ENCODE assay signal across 21 cellular contexts in genomic region chr19:23771761-23772667, GRCh38. TPM values are rescaled to one million over a fixed set of nuclear protein-coding genes. Genes with fewer than 3 reads are reported as not detected.
DNase-seq lines count a peak whose midpoint lies in the region; ATAC-seq and TF ChIP-seq lines count a peak whose summit lies in the region.
"Had no signal": no experiment of that assay in that cellular context is flagged by ENCODE, and none has a peak within 500 bp of the region (broad histone marks: within the 10 kb centered on the region; RNA-seq: fewer than 3 reads in every experiment).

No MANE protein-coding gene starts in this region.

- dilution Hi-C loops in mammary epithelial cell (cut with HindIII; ENCODE audit: low sequenced_read_pairs) = no loop called here

- peak; percentile 46 for DNase-seq in mammary epithelial cell
- no peak for DNase-seq in breast epithelium (ENCODE audit: low spot score in 2 of 2)
- DNase-seq in Panc1 (ENCODE audit: low read depth, low spot score) = no peak
- no peak for DNase-seq in smooth muscle cell (lab: John Stamatoyannopoulos, UW; ENCODE audit: unreplicated experiment)
- DNase-seq in NCI-H524 (lab: John Stamatoyannopoulos, UW) = no peak
- no peak for DNase-seq in NCI-H1105 (lab: John Stamatoyannopoulos, UW)
- DNase-seq: endodermal cell, heart right ventricle, IMR-90, left ventricle myocardium superior, midbrain, NCI-H1436, NCI-H526, posterior cingulate gyrus, sigmoid colon, SK-N-SH had no signal

- H3K79me2 ChIP-seq in mammary epithelial cell (ENCODE audit: insufficient read depth, low read length) (no peaks in the 10 kb centered on the region), smooth muscle cell (ENCODE audit: low read depth) (peaks cover 31% of the 10 kb centered on the region)

- no peak overlapping the region for H3K4me3 ChIP-seq in mammary epithelial cell (replicated peaks in 1 of 3; ENCODE audit: insufficient read depth in 1 of 3, low read depth in 2 of 3, low read length in 3 of 3)
- H3K4me3 ChIP-seq in breast epithelium = no peak overlapping the region
- H3K4me3 ChIP-seq in Panc1 (ENCODE audit: low read depth in 2 of 2, low read length in 2 of 2) = no peak overlapping the region
- H3K4me3 ChIP-seq in smooth muscle cell = no peak overlapping the region
- H3K4me3 ChIP-seq: coronary artery, heart right ventricle, sigmoid colon had no signal

- no peak for TF ChIP-seq CTCF in mammary epithelial cell (conservative IDR thresholded peaks at IDR 0.05 in 1 of 2, IDR thresholded peaks at IDR 0.05 in 1 of 2; ENCODE audit: extremely low read depth in 1 of 2, insufficient read depth in 1 of 2, low read depth in 1 of 2, low read length in 2 of 2)
- TF ChIP-seq CTCF in breast epithelium (IDR thresholded peaks at IDR 0.05) = no peak
- TF ChIP-seq CTCF in Panc1 (IDR thresholded peaks at IDR 0.05) = no peak
- TF ChIP-seq CTCF in smooth muscle cell (IDR thresholded peaks at IDR 0.05; ENCODE audit: borderline replicate concordance, insufficient read depth, poor library complexity, severe bottlenecking) = no peak

- H3K4me1 ChIP-seq in mammary epithelial cell (ENCODE audit: insufficient read depth, low read length) (no peaks in the 10 kb centered on the region), breast epithelium (no peaks in the 10 kb centered on the region), Panc1 (ENCODE audit: control insufficient read depth, insufficient read depth, low read length) (no peaks in the 10 kb centered on the region), smooth muscle cell (ENCODE audit: low read depth) (no peaks in the 10 kb centered on the region)
- H3K4me1 ChIP-seq: heart right ventricle, sigmoid colon had no signal

- no peak overlapping the region for H3K4me2 ChIP-seq in mammary epithelial cell (ENCODE audit: insufficient read depth, low read depth, low read length)
- no peak overlapping the region for H3K4me2 ChIP-seq in smooth muscle cell
- H3K4me2 ChIP-seq: SK-N-SH had no signal

- peak; percentile 65 for ATAC-seq in Panc1
- peak; percentile 40 for ATAC-seq in esophagus mucosa
- no peak for ATAC-seq in HG03565 (IDR thresholded peaks at IDR 0.05; ENCODE audit: unreplicated experiment)
- ATAC-seq: heart right ventricle, left ventricle myocardium superior had no signal

- H3K9me3 ChIP-seq in mammary epithelial cell (replicated peaks; ENCODE audit: insufficient read depth, low read length) (peaks cover 27% of the 10 kb centered on the region), breast epithelium (no peaks in the 10 kb centered on the region), Panc1 (ENCODE audit: control insufficient read depth, insufficient read depth, low read depth, low read length) (no peaks in the 10 kb centered on the region), smooth muscle cell (replicated peaks; ENCODE audit: low read depth) (no peaks in the 10 kb centered on the region)
- H3K9me3 ChIP-seq: heart right ventricle, sigmoid colon, SK-N-SH had no signal

- H4K20me1 ChIP-seq in mammary epithelial cell (ENCODE audit: insufficient read depth, low read length) = no peaks in the 10 kb centered on the region
- no peaks in the 10 kb centered on the region for H4K20me1 ChIP-seq in smooth muscle cell (ENCODE audit: low read depth)

- POLR2A ChIA-PET in Panc1 (lab: Charles Lee) = no interaction called here

- no peak overlapping the region for H3K27ac ChIP-seq in mammary epithelial cell (ENCODE audit: insufficient read depth, low read depth, low read length)
- no peak overlapping the region for H3K27ac ChIP-seq in breast epithelium
- no peak overlapping the region for H3K27ac ChIP-seq in Panc1 (ENCODE audit: low read length)
- H3K27ac ChIP-seq in smooth muscle cell (ENCODE audit: low read depth) = peak overlapping the region; percentile 63
- H3K27ac ChIP-seq: coronary artery, heart right ventricle, RWPE1, sigmoid colon had no signal

- in situ Hi-C loops in mammary epithelial cell (cut with MboI; ENCODE audit: low sequenced_read_pairs in 2 of 2) = no loop called here
- in situ Hi-C loops in Panc1 (cut with HindIII; ENCODE audit: low pct_unique_long_range_greater_than_20kb, low sequenced_read_pairs) = no loop called here

- CTCF ChIA-PET in mammary epithelial cell (lab: Charles Lee; ENCODE audit: low non-redundant PET) = no interaction called here
- CTCF ChIA-PET in Panc1 (lab: Charles Lee) = no interaction called here

- H3K9ac ChIP-seq in mammary epithelial cell (ENCODE audit: insufficient read depth, low read length) = no peak overlapping the region
- H3K9ac ChIP-seq in smooth muscle cell (ENCODE audit: low read depth) = no peak overlapping the region
- H3K9ac ChIP-seq: SK-N-SH had no signal

- BruUV-seq in mammary epithelial cell (replicated peaks; lab: Mats Ljungman, UMichigan) = no TSS peak
- BruUV-seq in Panc1 (replicated peaks; lab: Mats Ljungman, UMichigan) = no TSS peak

- H3K36me3 ChIP-seq in mammary epithelial cell (ENCODE audit: insufficient read depth, low read length) (no peaks in the 10 kb centered on the region), breast epithelium (no peaks in the 10 kb centered on the region), Panc1 (ENCODE audit: control insufficient read depth, insufficient read depth, low read length) (no peaks in the 10 kb centered on the region; the same call in 1 of the 2 replicates), smooth muscle cell (ENCODE audit: low read depth) (no peaks in the 10 kb centered on the region)
- H3K36me3 ChIP-seq: sigmoid colon had no signal

- no peak for TF ChIP-seq POLR2A in breast epithelium (IDR thresholded peaks at IDR 0.05)

- intact Hi-C loops in mammary epithelial cell (cut with micrococcal nuclease) = loop anchor here (10.0 kb wide), 1 partner anchor 283 kb away; no protein-coding TSS in a partner anchor
- intact Hi-C loops in breast epithelium (cut with DNase I; ENCODE audit: low total_unique reads) = no loop called here
- intact Hi-C loops in Panc1 (cut with micrococcal nuclease; ENCODE audit: unreplicated experiment) = no loop called here

- 69% methylated on average over 3 of the region's 3 CpGs for WGBS in mammary epithelial cell (ENCODE audit: low coverage, missing lambda C conversion rate)
- WGBS in smooth muscle cell (ENCODE audit: low lambda C conversion rate) = 84% methylated on average over 3 of the region's 3 CpGs

- H3K27me3 ChIP-seq in mammary epithelial cell (ENCODE audit: insufficient read depth, low read length) (no peaks in the 10 kb centered on the region), breast epithelium (no peaks in the 10 kb centered on the region), Panc1 (ENCODE audit: control insufficient read depth, insufficient read depth, low read length) (no peaks in the 10 kb centered on the region), smooth muscle cell (ENCODE audit: low read depth) (no peaks in the 10 kb centered on the region)
- H3K27me3 ChIP-seq: heart right ventricle, sigmoid colon had no signal

- no peaks in the 10 kb centered on the region for H3F3A ChIP-seq in smooth muscle cell (ENCODE audit: low read depth)

- H2AFZ ChIP-seq in mammary epithelial cell (ENCODE audit: low read depth, low read length) (no peak overlapping the region), smooth muscle cell (ENCODE audit: low read depth) (no peak overlapping the region)

RNA-seq across cellular contexts. Expression of gene ZNF681, which starts 13.3 kb away (rescaled TPM):
- total RNA-seq in mammary epithelial cell (1 to 10 TPM; 1.3 to 2.3 TPM), breast epithelium (1 to 10 TPM; 1.1 to 6.1 (median 2.6) TPM), Panc1 (2021; ENCODE audit: unreplicated experiment) (2.0 TPM), esophagus mucosa (1.5 TPM), smooth muscle cell (1.5 and 14.1 TPM in 2 replicates)
- polyA plus RNA-seq in mammary epithelial cell (0.19 TPM), smooth muscle cell (0.07 and 0.08 TPM in 2 replicates)
- not detected for polyA minus RNA-seq in mammary epithelial cell
- polyA plus RNA-seq in Panc1 (2012; ENCODE audit: insufficient read length) = 1.2 TPM
- total RNA-seq: MCF 10A had no signal
